ENCODE assay signal across 11 cellular contexts in the genomic region with DNA sequence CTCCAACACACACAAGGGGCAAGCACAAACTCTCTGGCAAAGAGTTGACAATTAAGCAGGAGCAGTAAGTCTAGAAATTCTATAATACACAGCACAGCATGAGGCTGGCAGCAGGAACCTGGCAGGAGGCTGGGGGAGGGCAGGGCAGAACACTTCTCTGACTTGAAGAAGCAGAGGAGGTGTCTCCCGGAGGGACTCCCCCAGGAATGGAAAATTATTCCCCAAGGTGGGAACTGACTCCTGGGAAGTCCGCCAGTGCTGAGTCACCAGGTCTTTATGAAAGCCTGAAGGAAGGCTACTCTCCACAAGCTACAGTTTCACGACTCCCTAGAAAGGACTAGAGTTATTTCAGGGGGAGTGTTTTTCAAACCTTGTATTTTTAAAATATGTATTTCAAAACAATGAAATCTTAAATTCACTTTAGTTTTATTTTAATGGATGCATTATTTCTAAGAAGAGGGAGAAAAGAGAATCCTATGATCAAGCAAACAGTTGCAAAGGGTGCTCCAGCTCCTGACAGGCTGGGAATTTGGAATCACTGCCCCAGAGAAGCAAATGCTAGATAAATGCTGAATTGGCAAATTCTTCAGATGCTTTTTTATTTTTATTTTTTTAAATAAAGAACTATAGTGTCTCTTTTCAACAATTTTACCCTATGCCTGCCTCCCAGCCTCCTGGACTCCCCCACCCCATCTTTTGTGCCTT.
A peak's percentile ranks its signal among the peaks of the same experiment; 100 is the strongest.
DNase-seq lines count a peak whose midpoint lies in the region; ATAC-seq and TF ChIP-seq lines count a peak whose summit lies in the region.
"Had no signal": no experiment of that assay in that cellular context is flagged by ENCODE, and none has a peak within 500 bp of the region (broad histone marks: within the 10 kb centered on the region; RNA-seq: fewer than 3 reads in every experiment).

No MANE protein-coding gene starts in this region.

- H4K8ac ChIP-seq in H9 (replicated peaks; ENCODE audit: insufficient read length, low read depth, low read length) = no peak overlapping the region

- H3K27me3 ChIP-seq in H9 (ENCODE audit: insufficient read depth, low read length) = no peaks in the 10 kb centered on the region
- no peaks in the 10 kb centered on the region for H3K27me3 ChIP-seq in SJSA1 (replicated peaks)
- no peaks in the 10 kb centered on the region for H3K27me3 ChIP-seq in right cardiac atrium (ENCODE audit: control insufficient read depth, insufficient read depth)
- H3K27me3 ChIP-seq in vagina = no peaks in the 10 kb centered on the region

- H3K18ac ChIP-seq in H9 (ENCODE audit: insufficient read length, low read depth, low read length) = no peak overlapping the region

- H2BK5ac ChIP-seq in H9 (ENCODE audit: insufficient read length, low read length) = no peak overlapping the region

- no peak overlapping the region for H3K4me2 ChIP-seq in H9 (ENCODE audit: insufficient read depth, insufficient read length, low read length)

- H4K5ac ChIP-seq in H9 (ENCODE audit: insufficient read length, low read depth, low read length) = no peak overlapping the region

- no peaks in the 10 kb centered on the region for H3K79me1 ChIP-seq in H9 (ENCODE audit: insufficient read depth, low read depth, low read length, poor library complexity, severe bottlenecking)

- no peak overlapping the region for H3K4me3 Mint-ChIP-seq in H9

- H3K23ac ChIP-seq in H9 (ENCODE audit: insufficient read length, low read depth, low read length) = no peak overlapping the region

- intact Hi-C loops in right cardiac atrium (cut with DNase I) = no loop called here
- intact Hi-C loops in vagina (cut with DNase I) = no loop called here

- H3K4me1 Mint-ChIP-seq in H9 = peaks cover 3 to 8% of the 10 kb centered on the region in 2 experiments; a peak in 3 of 4 replicates

- no peak overlapping the region for H3K9ac ChIP-seq in H9 (ENCODE audit: extremely low read depth, insufficient read length, low read length)

- peaks cover 2% of the 10 kb centered on the region; the same call in 1 of the 2 replicates for H3K27me3 Mint-ChIP-seq in H9 (ENCODE audit: low read depth)

- no peak overlapping the region for H2BK20ac ChIP-seq in H9 (ENCODE audit: low read depth, low read length, poor library complexity, severe bottlenecking)

- no peaks in the 10 kb centered on the region for H3K9me3 ChIP-seq in H9 (ENCODE audit: control insufficient read depth, low read depth, low read length)
- no peaks in the 10 kb centered on the region for H3K9me3 ChIP-seq in SJSA1 (replicated peaks)
- no peaks in the 10 kb centered on the region for H3K9me3 ChIP-seq in right cardiac atrium (ENCODE audit: control insufficient read depth, low read length)
- H3K9me3 ChIP-seq in vagina = no peaks in the 10 kb centered on the region

- no peak overlapping the region for H4K91ac ChIP-seq in H9 (ENCODE audit: insufficient read length, low read depth, low read length)

- no peak overlapping the region for H2BK15ac ChIP-seq in H9 (ENCODE audit: low read depth, low read length)

- TF ChIP-seq CTCF in H9 (conservative IDR thresholded peaks at IDR 0.05) (no peak), vagina (IDR thresholded peaks at IDR 0.05) (no peak)

- no peaks in the 10 kb centered on the region for H3K23me2 ChIP-seq in H9 (ENCODE audit: insufficient read length, low read depth, low read length, poor library complexity, severe bottlenecking)

- H3K4ac ChIP-seq in H9 (ENCODE audit: low read depth, low read length) = no peak overlapping the region

- H3K27ac ChIP-seq in H9 (ENCODE audit: insufficient read length, low read depth, low read length) (no peak overlapping the region), SJSA1 (peak overlapping the region; percentile 33), right cardiac atrium (ENCODE audit: low read length) (no peak overlapping the region), vagina (no peak overlapping the region)

- no peaks in the 10 kb centered on the region for H3K79me2 ChIP-seq in H9 (ENCODE audit: insufficient read depth, low read length)

- peak overlapping the region; percentile 14 for H2AFZ ChIP-seq in H9 (ENCODE audit: low read length)

- no peak overlapping the region for H2AK5ac ChIP-seq in H9 (ENCODE audit: insufficient read length, low read length)

- WGBS in H9 (ENCODE audit: extremely low coverage, insufficient read length, low lambda C conversion rate) = no CpG with 5 or more reads among the region's 3 CpGs
- WGBS in right cardiac atrium = 40% methylated on average over 3 of the region's 3 CpGs

- DNase-seq in H9 = no peak
- peak; percentile 66 to 77 for DNase-seq in SJSA1 (ENCODE audit: low read depth in 1 of 2, low spot score in 2 of 2)
- peak in 2 of 3 donors; percentile 80 to 82 for DNase-seq in right cardiac atrium
- DNase-seq in smooth muscle cell of the brain vasculature (ENCODE audit: low read depth, low spot score) = peak; percentile 52
- no peak for DNase-seq in vagina (ENCODE audit: extremely low spot score in 2 of 2)
- no peak for DNase-seq in NCI-H1092 treated with DMSO at 0.1 percent for 48 hours (lab: John Stamatoyannopoulos, UW)
- DNase-seq in inferior parietal cortex (ENCODE audit: extremely low spot score) = no peak
- DNase-seq: activated CD8-positive, alpha-beta memory T cell treated with anti-CD3 and anti-CD28 coated beads, Interleukin-2, amount 50 U/mL, for 4 hours; stimulated activated CD4-positive, alpha-beta T cell treated with anti-CD3 and anti-CD28 coated beads, Interleukin-2, amount 100 ng/mL, for 24 hours had no signal

- ATAC-seq in right cardiac atrium (peak; percentile 77 to 90), HG02678 (IDR thresholded peaks at IDR 0.05; ENCODE audit: unreplicated experiment) (no peak)
- ATAC-seq: left lobe of liver had no signal

- H3K14ac ChIP-seq in H9 (ENCODE audit: insufficient read depth, low read length) = peak overlapping the region; percentile 45; the same call in 1 of the 2 replicates

- H3K9me3 Mint-ChIP-seq in H9 = peaks cover 2 to 7% of the 10 kb centered on the region in 2 experiments; a peak in 2 of 5 replicates

- peaks cover 3% of the 10 kb centered on the region; the same call in 1 of the 2 replicates for H3K4me1 ChIP-seq in H9 (ENCODE audit: insufficient read depth, low read length)
- H3K4me1 ChIP-seq in SJSA1 (replicated peaks) = peaks cover 44% of the 10 kb centered on the region
- peaks cover 3% of the 10 kb centered on the region for H3K4me1 ChIP-seq in right cardiac atrium (ENCODE audit: control insufficient read depth, insufficient read depth, low read length)
- no peaks in the 10 kb centered on the region for H3K4me1 ChIP-seq in vagina

- H2BK12ac ChIP-seq in H9 (ENCODE audit: insufficient read length, low read depth, low read length) = no peak overlapping the region

- H3K36me3 ChIP-seq in SJSA1 = no peaks in the 10 kb centered on the region
- H3K36me3 ChIP-seq in vagina = no peaks in the 10 kb centered on the region

- peaks cover 0 to 6% (median 0%) of the 10 kb centered on the region in 3 experiments; a peak in 1 of 7 replicates for H3K36me3 Mint-ChIP-seq in H9 (ENCODE audit: insufficient read depth in 1 of 3, low read depth in 3 of 3)

- H3K4me3 ChIP-seq in SJSA1 = no peak overlapping the region
- no peak overlapping the region for H3K4me3 ChIP-seq in right cardiac atrium (ENCODE audit: low read length)
- H3K4me3 ChIP-seq in vagina = no peak overlapping the region

- H4K20me1 ChIP-seq in H9 (ENCODE audit: control insufficient read depth, insufficient read depth, insufficient read length) = no peaks in the 10 kb centered on the region

- no peak overlapping the region for H2BK120ac ChIP-seq in H9 (ENCODE audit: low read depth, low read length, poor library complexity, severe bottlenecking)

- no peak for TF ChIP-seq POLR2A in vagina (IDR thresholded peaks at IDR 0.05)

- no peak overlapping the region for H3T11ph ChIP-seq in H9 (ENCODE audit: low read length)

- no peak overlapping the region; a peak in 1 of 7 replicates for H3K27ac Mint-ChIP-seq in H9

- no peak overlapping the region for H3K56ac ChIP-seq in H9 (ENCODE audit: insufficient read length, low read depth, low read length)

Comparison
In these comparisons a context has a peak if more than half of its experiments do, and no peak if none do; other contexts are left out.
1. DNase-seq: peak in SJSA1 (2 of 2), right cardiac atrium (2 of 3) and smooth muscle cell of the brain vasculature (single experiment); none in H9 (single experiment), vagina (0 of 2), NCI-H1092 treated with DMSO at 0.1 percent for 48 hours (single experiment) and inferior parietal cortex (single experiment).